ENCODE assay signal across 8 cellular contexts in the genomic region with DNA sequence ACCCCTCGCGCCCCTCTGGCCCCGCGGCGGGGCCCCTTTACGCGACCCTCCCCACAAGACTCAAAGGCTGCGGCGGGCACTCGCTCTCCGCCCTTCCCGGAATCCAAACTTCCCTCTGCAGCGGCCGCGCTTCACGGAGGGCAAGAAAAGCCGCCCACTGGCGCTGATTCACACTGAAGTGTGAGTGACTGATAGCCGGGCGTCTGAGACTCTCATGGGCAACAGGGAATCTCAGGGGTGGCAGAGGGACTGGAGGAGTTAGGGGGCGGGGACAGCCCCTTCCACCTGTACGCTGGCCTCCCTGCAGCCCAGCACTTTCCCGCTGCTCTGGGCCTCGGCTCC. TPM values are rescaled to one million over a fixed set of nuclear protein-coding genes. Genes with fewer than 3 reads are reported as not detected.
A peak's percentile ranks its signal among the peaks of the same experiment; 100 is the strongest.
DNase-seq lines count a peak whose midpoint lies in the region; ATAC-seq and TF ChIP-seq lines count a peak whose summit lies in the region.

No MANE protein-coding gene starts in this region.

- DNase-seq in H4 (ENCODE audit: low spot score), result peak; percentile 48
- peak; percentile 34 for DNase-seq in SW480 (ENCODE audit: low spot score)
- DNase-seq in choroid plexus epithelial cell (ENCODE audit: low read depth), result peak; percentile 48
- DNase-seq in lung microvascular endothelial cell (ENCODE audit: low read depth in 2 of 2), result peak; percentile 25 to 57
- peak; percentile 81 to 82 for DNase-seq in suprapubic skin (ENCODE audit: low spot score in 2 of 2)
- no peak for DNase-seq in NCI-H1436 treated with DMSO at 0.1 percent for 48 hours (lab: John Stamatoyannopoulos, UW)
- no peak for DNase-seq in HuH-7.5 (ENCODE audit: low spot score)

- TF ChIP-seq POLR2A in suprapubic skin (IDR thresholded peaks at IDR 0.05), result no peak

- ATAC-seq in HG02642 (IDR thresholded peaks at IDR 0.05; ENCODE audit: poor library complexity, unreplicated experiment), result no peak

- peaks cover 59% of the 10 kb centered on the region for H3K4me1 ChIP-seq in suprapubic skin

- peak overlapping the region; percentile 84 for H3K27ac ChIP-seq in suprapubic skin

- H3K36me3 ChIP-seq in suprapubic skin, result no peaks in the 10 kb centered on the region

- H3K9me3 ChIP-seq in suprapubic skin, result no peaks in the 10 kb centered on the region

- H3K27me3 ChIP-seq in suprapubic skin, result no peaks in the 10 kb centered on the region

- peak overlapping the region; percentile 72 for H3K4me3 ChIP-seq in choroid plexus epithelial cell (ENCODE audit: low read depth, low read length)
- H3K4me3 ChIP-seq in suprapubic skin, result peak overlapping the region; percentile 87

- WGBS in suprapubic skin, result 0% methylated on average over 2 of the region's 24 CpGs

- TF ChIP-seq EP300 in suprapubic skin (IDR thresholded peaks at IDR 0.05), result no peak

- no peak for TF ChIP-seq CTCF in choroid plexus epithelial cell (conservative IDR thresholded peaks at IDR 0.05; ENCODE audit: low read depth, low read length)
- TF ChIP-seq CTCF in suprapubic skin (IDR thresholded peaks at IDR 0.05), result no peak

RNA-seq across cellular contexts. Expression of a gene that starts 0.7 kb away (rescaled TPM):
- 10.9 and 17.7 TPM in 2 replicates for total RNA-seq in H4 (2014; rRNA removed; shearing (Covaris generic))
- total RNA-seq in lung microvascular endothelial cell, result 12.2 and 14.5 TPM in 2 replicates
- 100 to 1,000 TPM; 116 to 709 (median 162) TPM for total RNA-seq in suprapubic skin

RNA-seq across cellular contexts. Expression of a gene that starts 37.4 kb away (rescaled TPM):
- 45.7 and 46.8 TPM in 2 replicates for total RNA-seq in H4 (2014; rRNA removed; shearing (Covaris generic))
- total RNA-seq in lung microvascular endothelial cell (58.4 and 70.6 TPM in 2 replicates), suprapubic skin (10 to 100 TPM; 21.8 to 36.0 (median 30.8) TPM)

RNA-seq across cellular contexts. Expression of a gene that starts 50.1 kb away (rescaled TPM):
- 117 and 125 TPM in 2 replicates for total RNA-seq in H4 (2014; rRNA removed; shearing (Covaris generic))
- total RNA-seq in lung microvascular endothelial cell, result 129 and 156 TPM in 2 replicates
- 100 to 1,000 TPM; 122 to 299 (median 196) TPM for total RNA-seq in suprapubic skin

Comparison
In these comparisons a context has a peak if more than half of its experiments do, and no peak if none do; other contexts are left out.
1. DNase-seq: peak in H4 (single experiment), SW480 (single experiment), choroid plexus epithelial cell (single experiment), lung microvascular endothelial cell (2 of 2) and suprapubic skin (2 of 2); none in NCI-H1436 treated with DMSO at 0.1 percent for 48 hours (single experiment) and HuH-7.5 (single experiment).